Comparison of ENCODE assay signal across 8 cellular contexts in genomic region chr11:71787014-71787823, GRCh38. TPM values are rescaled to one million over a fixed set of nuclear protein-coding genes. Genes with fewer than 3 reads are reported as not detected.
A peak's percentile ranks its signal among the peaks of the same experiment; 100 is the strongest.
DNase-seq lines count a peak whose midpoint lies in the region; ATAC-seq and TF ChIP-seq lines count a peak whose summit lies in the region.

No MANE protein-coding gene starts in this region.

- H3K9me3 ChIP-seq in adipocyte (ENCODE audit: control insufficient read depth, low read length) (no peaks in the 10 kb centered on the region), heart right ventricle (no peaks in the 10 kb centered on the region), upper lobe of left lung (no peaks in the 10 kb centered on the region)

- H3K36me3 ChIP-seq in adipocyte (ENCODE audit: control insufficient read depth, insufficient read depth, low read length, severe bottlenecking) (no peaks in the 10 kb centered on the region), heart right ventricle (no peaks in the 10 kb centered on the region), upper lobe of left lung (no peaks in the 10 kb centered on the region)

- no peak for TF ChIP-seq EP300 in upper lobe of left lung (IDR thresholded peaks at IDR 0.05)

- H3K9ac ChIP-seq in adipocyte (ENCODE audit: low read length), result peak overlapping the region; percentile 84

- DNase-seq in GM12865 (ENCODE audit: low read depth) (peak; percentile 99), NCI-H128 (lab: John Stamatoyannopoulos, UW; ENCODE audit: unreplicated experiment) (peak; percentile 96), SW 1271 (lab: John Stamatoyannopoulos, UW) (peak; percentile 98 to 99), adipocyte (ENCODE audit: low read depth) (peak; percentile 98), heart right ventricle (peak; percentile 100), posterior cingulate gyrus (peak; percentile 98 to 100 (median 99)), upper lobe of left lung (peak; percentile 100)

- intact Hi-C loops in heart right ventricle (cut with DNase I) (no loop called here), posterior cingulate gyrus (cut with DNase I) (no loop called here)

- H3K27me3 ChIP-seq in adipocyte (replicated peaks; ENCODE audit: control insufficient read depth, insufficient read depth, low read length) (no peaks in the 10 kb centered on the region), heart right ventricle (no peaks in the 10 kb centered on the region), upper lobe of left lung (no peaks in the 10 kb centered on the region)

- H3K27ac ChIP-seq in heart right ventricle (peak overlapping the region in 9 of 10 donors; percentile 55 to 94 (median 83)), upper lobe of left lung (peak overlapping the region; percentile 54 to 88 (median 86))

- H3K4me3 ChIP-seq in GM12865 (ENCODE audit: low read depth, low read length) (peak overlapping the region; percentile 70), adipocyte (ENCODE audit: low read length) (peak overlapping the region; percentile 81), heart right ventricle (peak overlapping the region; percentile 57 to 91 (median 70)), upper lobe of left lung (peak overlapping the region; percentile 62 to 84 (median 79))

- peak in 1 of 4 donors; percentile 49 for TF ChIP-seq POLR2A in upper lobe of left lung (IDR thresholded peaks at IDR 0.05)

- H3K4me1 ChIP-seq in adipocyte (ENCODE audit: control insufficient read depth, insufficient read depth, low read length) (peaks cover 13% of the 10 kb centered on the region), heart right ventricle (peaks cover 0 to 12% (median 9%) of the 10 kb centered on the region in 9 donors), upper lobe of left lung (peaks cover 0 to 6% (median 4%) of the 10 kb centered on the region in 4 donors)

- ATAC-seq in HG02678 (IDR thresholded peaks at IDR 0.05; ENCODE audit: unreplicated experiment) (peak; percentile 96), heart right ventricle (peak; percentile 99 to 100 (median 100)), upper lobe of left lung (ENCODE audit: low FRiP score in 2 of 2) (peak; percentile 100)

- WGBS in heart right ventricle, 2 donors, result 1% methylated on average over 59 to 63 of the region's 67 CpGs
- WGBS in upper lobe of left lung, 2 donors, result 1 to 3% methylated on average over 11 to 20 of the region's 67 CpGs

- no peak for TF ChIP-seq CTCF in GM12865 (IDR thresholded peaks at IDR 0.05; ENCODE audit: insufficient read depth, low read depth, low read length, missing control alignments)
- TF ChIP-seq CTCF in heart right ventricle (IDR thresholded peaks at IDR 0.05), result no peak
- TF ChIP-seq CTCF in upper lobe of left lung (IDR thresholded peaks at IDR 0.05), result no peak

RNA-seq across cellular contexts. Expression of gene DEFB108B, which starts 45.8 kb away (rescaled TPM):
- total RNA-seq in heart right ventricle (not detected), upper lobe of left lung (not detected)
- not detected for polyA plus RNA-seq in heart right ventricle

Comparison
In these comparisons a context has a peak if more than half of its experiments do, and no peak if none do; other contexts are left out.
1. Peak in every context shown above with its lines: DNase-seq, ATAC-seq, H3K4me3 ChIP-seq and H3K27ac ChIP-seq.